ENCODE assay signal across 9 cellular contexts in genomic region chr9:123998970-123999621, GRCh38. TPM values are rescaled to one million over a fixed set of nuclear protein-coding genes. Genes with fewer than 3 reads are reported as not detected.
DNase-seq lines count a peak whose midpoint lies in the region; ATAC-seq and TF ChIP-seq lines count a peak whose summit lies in the region.
"Had no signal": no experiment of that assay in that cellular context is flagged by ENCODE, and none has a peak within 500 bp of the region (broad histone marks: within the 10 kb centered on the region; RNA-seq: fewer than 3 reads in every experiment).

No MANE protein-coding gene starts in this region.

- H2AFZ ChIP-seq in GM23338: peak overlapping the region; percentile 69; the same call in 1 of the 2 replicates

- H3K27me3 ChIP-seq in GM23338 (ENCODE audit: insufficient read depth): peaks cover 94% of the 10 kb centered on the region

- peak overlapping the region; percentile 54 for H3K4me3 ChIP-seq in GM23338

- ATAC-seq in GM23338 (peak; percentile 10; the same call in 2 of the 3 replicates), natural killer cell (peak in 2 of 3 donors; percentile 35 to 39), HG02884 (IDR thresholded peaks at IDR 0.05; ENCODE audit: unreplicated experiment) (no peak)
- no peak for ATAC-seq in activated naive CD8-positive, alpha-beta T cell treated with anti-CD3 and anti-CD28 coated beads, Interleukin-2, amount 50 U/mL, for 24 hours

- intact Hi-C loops in CD14-positive monocyte (cut with micrococcal nuclease): loop anchor here in 1 of 2 donors (5.0 kb wide), 1 partner anchor 67 kb away; the partner anchor contains the start of gene DENND1A
- intact Hi-C loops in natural killer cell (cut with micrococcal nuclease): no loop called here

- no peaks in the 10 kb centered on the region for H3K79me2 ChIP-seq in GM23338 (replicated peaks; ENCODE audit: insufficient read depth)

- TF ChIP-seq CTCF in CD14-positive monocyte (IDR thresholded peaks at IDR 0.05): no peak
- TF ChIP-seq CTCF in GM23338 (conservative IDR thresholded peaks at IDR 0.05; ENCODE audit: low read depth in 2 of 2): no peak
- TF ChIP-seq CTCF in natural killer cell (IDR thresholded peaks at IDR 0.05): no peak

- H3K36me3 Mint-ChIP-seq in CD14-positive monocyte: peaks cover 8 to 16% of the 10 kb centered on the region in 2 donors
- no peaks in the 10 kb centered on the region for H3K36me3 Mint-ChIP-seq in GM23338 (ENCODE audit: low read depth)
- H3K36me3 Mint-ChIP-seq in activated naive CD8-positive, alpha-beta T cell treated with anti-CD3 and anti-CD28 coated beads, Interleukin-2, amount 50 U/mL, for 24 hours (ENCODE audit: low read depth): no peaks in the 10 kb centered on the region
- H3K36me3 Mint-ChIP-seq in natural killer cell: peaks cover 5% of the 10 kb centered on the region

- DNase-seq in CD14-positive monocyte (ENCODE audit: low spot score) (no peak), GM23338 (ENCODE audit: low spot score) (peak; percentile 71), natural killer cell (no peak), NOMO-1 treated with dmso at 0.1 percent for 144 hours (lab: John Stamatoyannopoulos, UW; ENCODE audit: unreplicated experiment) (no peak), NCI-H345 (lab: John Stamatoyannopoulos, UW) (no peak), T-helper 9 cell (no peak)
- DNase-seq in activated naive CD8-positive, alpha-beta T cell treated with anti-CD3 and anti-CD28 coated beads, Interleukin-2, amount 50 U/mL, for 24 hours: no peak

- H3K4me2 ChIP-seq in GM23338: peak overlapping the region; percentile 87

- H3K36me3 ChIP-seq in GM23338 (ENCODE audit: insufficient read depth): no peaks in the 10 kb centered on the region

- H3K4me1 Mint-ChIP-seq in CD14-positive monocyte (peaks cover 51% of the 10 kb centered on the region), GM23338 (peaks cover 49% of the 10 kb centered on the region), natural killer cell (peaks cover 33 to 35% of the 10 kb centered on the region in 2 donors)
- H3K4me1 Mint-ChIP-seq in activated naive CD8-positive, alpha-beta T cell treated with anti-CD3 and anti-CD28 coated beads, Interleukin-2, amount 50 U/mL, for 24 hours: peaks cover 38% of the 10 kb centered on the region

- no peaks in the 10 kb centered on the region for H3K9me2 ChIP-seq in GM23338 (ENCODE audit: insufficient read depth)

- H4K20me1 ChIP-seq in GM23338 (replicated peaks; ENCODE audit: insufficient read depth): peaks cover 38% of the 10 kb centered on the region

- H3K4me3 Mint-ChIP-seq in CD14-positive monocyte: peak overlapping the region; percentile 85 to 98
- peak overlapping the region; percentile 76 for H3K4me3 Mint-ChIP-seq in GM23338
- peak overlapping the region; percentile 75 for H3K4me3 Mint-ChIP-seq in activated naive CD8-positive, alpha-beta T cell treated with anti-CD3 and anti-CD28 coated beads, Interleukin-2, amount 50 U/mL, for 24 hours
- peak overlapping the region; percentile 95 for H3K4me3 Mint-ChIP-seq in natural killer cell

- peak overlapping the region in 1 of 7 donors; percentile 44 for H3K27ac Mint-ChIP-seq in CD14-positive monocyte
- H3K27ac Mint-ChIP-seq in GM23338: no peak overlapping the region
- no peak overlapping the region for H3K27ac Mint-ChIP-seq in activated naive CD8-positive, alpha-beta T cell treated with anti-CD3 and anti-CD28 coated beads, Interleukin-2, amount 50 U/mL, for 24 hours
- peak overlapping the region in 1 of 2 donors; percentile 68 for H3K27ac Mint-ChIP-seq in natural killer cell

- peaks cover 86 to 91% (median 88%) of the 10 kb centered on the region in 3 donors for H3K27me3 Mint-ChIP-seq in CD14-positive monocyte (ENCODE audit: low read depth in 3 of 3)
- peaks cover 92% of the 10 kb centered on the region for H3K27me3 Mint-ChIP-seq in GM23338 (ENCODE audit: insufficient read depth, low read depth, poor library complexity)
- peaks cover 87% of the 10 kb centered on the region for H3K27me3 Mint-ChIP-seq in activated naive CD8-positive, alpha-beta T cell treated with anti-CD3 and anti-CD28 coated beads, Interleukin-2, amount 50 U/mL, for 24 hours
- peaks cover 81 to 91% of the 10 kb centered on the region in 2 donors for H3K27me3 Mint-ChIP-seq in natural killer cell (ENCODE audit: low read depth in 2 of 2)

- H3K9me3 Mint-ChIP-seq in CD14-positive monocyte (peaks cover 3 to 36% (median 23%) of the 10 kb centered on the region in 7 donors), GM23338 (no peaks in the 10 kb centered on the region; the same call in 2 of the 3 replicates), natural killer cell (no peaks in the 10 kb centered on the region)
- H3K9me3 Mint-ChIP-seq in activated naive CD8-positive, alpha-beta T cell treated with anti-CD3 and anti-CD28 coated beads, Interleukin-2, amount 50 U/mL, for 24 hours: no peaks in the 10 kb centered on the region

- peaks cover 47% of the 10 kb centered on the region for H3K4me1 ChIP-seq in GM23338 (ENCODE audit: insufficient read depth)

- peaks cover 12% of the 10 kb centered on the region for H3F3A ChIP-seq in GM23338 (replicated peaks; ENCODE audit: low read depth)

- H3K27ac ChIP-seq in GM23338 (ENCODE audit: low read depth): no peak overlapping the region

TF ChIP-seq in GM23338, 12 proteins besides CTCF, POLR2A, EP300 and RAD21:
- TF ChIP-seq NANOG (IDR thresholded peaks at IDR 0.05; ENCODE audit: borderline replicate concordance): no peak
- TF ChIP-seq EZH2 (IDR thresholded peaks at IDR 0.05; ENCODE audit: low read depth, unreplicated experiment): peak; percentile 100
- peak; percentile 9; the same call in 1 of the 2 replicates for TF ChIP-seq ETS1 (IDR thresholded peaks at IDR 0.05)
- no peak for TF ChIP-seq CREB1 (CRISPR knock-in tag; IDR thresholded peaks at IDR 0.05; ENCODE audit: low read depth)
- TF ChIP-seq JUNB (IDR thresholded peaks at IDR 0.05; ENCODE audit: unreplicated experiment): no peak
- peak; percentile 91 for TF ChIP-seq EZH2phosphoT487 (IDR thresholded peaks at IDR 0.05; ENCODE audit: unreplicated experiment)

RNA-seq across cellular contexts. Expression of gene LHX2, which starts 12.5 kb away (rescaled TPM):
- not detected for polyA plus RNA-seq in CD14-positive monocyte
- 0.19 and 1.7 TPM in 2 replicates for total RNA-seq in GM23338 (2014; rRNA removed; shearing (Covaris generic))
- polyA plus RNA-seq in GM23338 (2016; fragmentation: Nextera tagmentation; extraction: Ambion mirVana): 0.45 TPM in 1 of 2 replicates, not detected in the other
- total RNA-seq in natural killer cell: not detected
- total RNA-seq: renal cortical epithelial cell had no signal

Comparison
In these comparisons a context has a peak if more than half of its experiments do, and no peak if none do; other contexts are left out.
1. ATAC-seq: peak in GM23338 (single experiment) and natural killer cell (2 of 3); none in activated naive CD8-positive, alpha-beta T cell treated with anti-CD3 and anti-CD28 coated beads, Interleukin-2, amount 50 U/mL, for 24 hours (single experiment) and HG02884 (single experiment).
2. Peak in every context shown above with its lines, with median percentiles within 50 percentile points of each other: H3K4me3 Mint-ChIP-seq.